ENCODE assay signal across 1 cellular context in the genomic region with DNA sequence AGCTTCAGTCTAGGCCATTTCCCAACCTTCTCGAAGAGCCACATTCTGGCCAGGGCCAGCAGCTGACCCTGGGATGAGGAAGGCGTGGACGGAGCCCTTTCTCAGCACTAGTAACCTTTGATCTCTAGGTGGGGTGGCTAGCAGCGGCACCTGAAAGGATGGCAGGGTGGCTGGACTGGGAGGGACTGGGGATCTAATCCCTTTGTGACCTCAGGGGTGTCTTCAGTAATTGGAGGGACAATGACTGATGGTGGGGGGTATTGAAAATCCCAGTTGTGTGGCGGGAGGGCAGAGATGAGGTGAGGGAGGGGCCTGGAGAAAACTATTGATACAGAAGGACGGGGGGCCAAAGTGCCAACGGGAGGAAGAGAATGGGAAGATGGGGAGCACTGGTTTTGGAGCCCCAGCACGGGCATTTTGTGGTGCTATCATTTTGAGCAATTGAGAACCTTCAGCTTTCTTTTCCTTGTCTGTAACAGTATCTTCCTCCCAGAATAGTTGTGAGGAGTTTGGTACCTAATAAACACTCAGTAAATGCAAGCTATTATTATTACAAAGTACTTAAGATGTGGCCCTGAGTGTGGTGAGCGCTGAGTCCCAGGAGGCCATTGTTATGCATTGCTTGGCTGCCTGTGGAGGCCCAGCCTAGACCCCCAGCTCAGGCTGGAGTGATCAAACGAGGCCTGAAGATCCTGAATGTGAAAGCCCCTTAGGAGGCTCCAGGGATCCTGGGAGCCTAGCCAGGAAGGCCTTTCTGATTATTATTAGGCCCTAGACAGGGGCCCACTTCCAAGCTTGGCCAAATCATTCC.
TF ChIP-seq lines count a peak whose summit lies in the region.

No MANE protein-coding gene starts in this region.

TF ChIP-seq in HepG2, 621 proteins besides CTCF, POLR2A, EP300 and RAD21 (continued from another document and continues in another):
- TF ChIP-seq AHDC1 (CRISPR knock-in tag; IDR thresholded peaks at IDR 0.05; ENCODE audit: borderline replicate concordance) (peak; percentile 39; the same call in 1 of the 2 replicates), NR2F1 (CRISPR knock-in tag; IDR thresholded peaks at IDR 0.05) (peak; percentile 44 to 55; a peak in 3 of 4 replicates), ARNT2 (CRISPR knock-in tag; IDR thresholded peaks at IDR 0.05; ENCODE audit: low read depth) (no peak), CREB3 (CRISPR knock-in tag; IDR thresholded peaks at IDR 0.05) (no peak), STAG1 (CRISPR knock-in tag; IDR thresholded peaks at IDR 0.05) (no peak), ZNF367 (CRISPR knock-in tag; IDR thresholded peaks at IDR 0.05; ENCODE audit: borderline replicate concordance) (no peak), ASH2L (IDR thresholded peaks at IDR 0.05; ENCODE audit: insufficient read length, low read depth, low read length) (no peak), IKZF1 (IDR thresholded peaks at IDR 0.05) (no peak), CREB1 (IDR thresholded peaks at IDR 0.05) (no peak), CREB1 (CRISPR knock-in tag; IDR thresholded peaks at IDR 0.05) (peak; percentile 43; the same call in 1 of the 2 replicates), ZNF607 (CRISPR knock-in tag; IDR thresholded peaks at IDR 0.05; ENCODE audit: borderline replicate concordance) (no peak), MTF1 (CRISPR knock-in tag; IDR thresholded peaks at IDR 0.05) (no peak), NFKB2 (CRISPR knock-in tag; IDR thresholded peaks at IDR 0.05; ENCODE audit: borderline replicate concordance) (no peak), HDAC1 (CRISPR knock-in tag; IDR thresholded peaks at IDR 0.05) (0 out of 2 replicates have a peak, but pooled peaks have one; percentile 24), AKNA (CRISPR knock-in tag; IDR thresholded peaks at IDR 0.05; ENCODE audit: borderline replicate concordance) (no peak), RAD51 (IDR thresholded peaks at IDR 0.05; ENCODE audit: borderline replicate concordance) (no peak), ZNF652 (CRISPR knock-in tag; IDR thresholded peaks at IDR 0.05; ENCODE audit: borderline replicate concordance, low read depth) (0 out of 2 replicates have a peak, but pooled peaks have one; percentile 19), TRIM24 (CRISPR knock-in tag; IDR thresholded peaks at IDR 0.05) (no peak), ZNF629 (CRISPR knock-in tag; conservative IDR thresholded peaks at IDR 0.05) (no peak; the same call in 1 of the 2 replicates), SYNCRIP (IDR thresholded peaks at IDR 0.05; ENCODE audit: insufficient read depth, low read depth, low read length) (no peak), MLX (CRISPR knock-in tag; IDR thresholded peaks at IDR 0.05) (no peak), KAT8 (CRISPR knock-in tag; IDR thresholded peaks at IDR 0.05) (no peak), NFIC (IDR thresholded peaks at IDR 0.05; ENCODE audit: low read length) (no peak), MTA1 (CRISPR knock-in tag; IDR thresholded peaks at IDR 0.05; ENCODE audit: borderline replicate concordance) (peak; percentile 37; the same call in 1 of the 2 replicates), PBX2 (CRISPR knock-in tag; IDR thresholded peaks at IDR 0.05) (no peak), KLF12 (CRISPR knock-in tag; IDR thresholded peaks at IDR 0.05; ENCODE audit: borderline replicate concordance) (no peak), ZBTB38 (CRISPR knock-in tag; IDR thresholded peaks at IDR 0.05) (no peak), ZNF160 (CRISPR knock-in tag; IDR thresholded peaks at IDR 0.05) (no peak), ZBTB3 (CRISPR knock-in tag; IDR thresholded peaks at IDR 0.05; ENCODE audit: borderline replicate concordance, low read depth) (no peak), STAT5B (CRISPR knock-in tag; IDR thresholded peaks at IDR 0.05) (no peak), SP5 (CRISPR knock-in tag; IDR thresholded peaks at IDR 0.05; ENCODE audit: borderline replicate concordance, low read depth) (peak; percentile 76), SRF (IDR thresholded peaks at IDR 0.05; ENCODE audit: low read depth, low read length) (no peak)
- TF ChIP-seq, protein P1, sequence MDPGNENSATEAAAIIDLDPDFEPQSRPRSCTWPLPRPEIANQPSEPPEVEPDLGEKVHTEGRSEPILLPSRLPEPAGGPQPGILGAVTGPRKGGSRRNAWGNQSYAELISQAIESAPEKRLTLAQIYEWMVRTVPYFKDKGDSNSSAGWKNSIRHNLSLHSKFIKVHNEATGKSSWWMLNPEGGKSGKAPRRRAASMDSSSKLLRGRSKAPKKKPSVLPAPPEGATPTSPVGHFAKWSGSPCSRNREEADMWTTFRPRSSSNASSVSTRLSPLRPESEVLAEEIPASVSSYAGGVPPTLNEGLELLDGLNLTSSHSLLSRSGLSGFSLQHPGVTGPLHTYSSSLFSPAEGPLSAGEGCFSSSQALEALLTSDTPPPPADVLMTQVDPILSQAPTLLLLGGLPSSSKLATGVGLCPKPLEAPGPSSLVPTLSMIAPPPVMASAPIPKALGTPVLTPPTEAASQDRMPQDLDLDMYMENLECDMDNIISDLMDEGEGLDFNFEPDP (CRISPR knock-in tag; conservative IDR thresholded peaks at IDR 0.05), result no peak
- TF ChIP-seq, protein P2, sequence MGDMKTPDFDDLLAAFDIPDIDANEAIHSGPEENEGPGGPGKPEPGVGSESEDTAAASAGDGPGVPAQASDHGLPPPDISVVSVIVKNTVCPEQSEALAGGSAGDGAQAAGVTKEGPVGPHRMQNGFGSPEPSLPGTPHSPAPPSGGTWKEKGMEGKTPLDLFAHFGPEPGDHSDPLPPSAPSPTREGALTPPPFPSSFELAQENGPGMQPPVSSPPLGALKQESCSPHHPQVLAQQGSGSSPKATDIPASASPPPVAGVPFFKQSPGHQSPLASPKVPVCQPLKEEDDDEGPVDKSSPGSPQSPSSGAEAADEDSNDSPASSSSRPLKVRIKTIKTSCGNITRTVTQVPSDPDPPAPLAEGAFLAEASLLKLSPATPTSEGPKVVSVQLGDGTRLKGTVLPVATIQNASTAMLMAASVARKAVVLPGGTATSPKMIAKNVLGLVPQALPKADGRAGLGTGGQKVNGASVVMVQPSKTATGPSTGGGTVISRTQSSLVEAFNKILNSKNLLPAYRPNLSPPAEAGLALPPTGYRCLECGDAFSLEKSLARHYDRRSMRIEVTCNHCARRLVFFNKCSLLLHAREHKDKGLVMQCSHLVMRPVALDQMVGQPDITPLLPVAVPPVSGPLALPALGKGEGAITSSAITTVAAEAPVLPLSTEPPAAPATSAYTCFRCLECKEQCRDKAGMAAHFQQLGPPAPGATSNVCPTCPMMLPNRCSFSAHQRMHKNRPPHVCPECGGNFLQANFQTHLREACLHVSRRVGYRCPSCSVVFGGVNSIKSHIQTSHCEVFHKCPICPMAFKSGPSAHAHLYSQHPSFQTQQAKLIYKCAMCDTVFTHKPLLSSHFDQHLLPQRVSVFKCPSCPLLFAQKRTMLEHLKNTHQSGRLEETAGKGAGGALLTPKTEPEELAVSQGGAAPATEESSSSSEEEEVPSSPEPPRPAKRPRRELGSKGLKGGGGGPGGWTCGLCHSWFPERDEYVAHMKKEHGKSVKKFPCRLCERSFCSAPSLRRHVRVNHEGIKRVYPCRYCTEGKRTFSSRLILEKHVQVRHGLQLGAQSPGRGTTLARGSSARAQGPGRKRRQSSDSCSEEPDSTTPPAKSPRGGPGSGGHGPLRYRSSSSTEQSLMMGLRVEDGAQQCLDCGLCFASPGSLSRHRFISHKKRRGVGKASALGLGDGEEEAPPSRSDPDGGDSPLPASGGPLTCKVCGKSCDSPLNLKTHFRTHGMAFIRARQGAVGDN (CRISPR knock-in tag; IDR thresholded peaks at IDR 0.05), result peak; percentile 78
- TF ChIP-seq, protein P3, sequence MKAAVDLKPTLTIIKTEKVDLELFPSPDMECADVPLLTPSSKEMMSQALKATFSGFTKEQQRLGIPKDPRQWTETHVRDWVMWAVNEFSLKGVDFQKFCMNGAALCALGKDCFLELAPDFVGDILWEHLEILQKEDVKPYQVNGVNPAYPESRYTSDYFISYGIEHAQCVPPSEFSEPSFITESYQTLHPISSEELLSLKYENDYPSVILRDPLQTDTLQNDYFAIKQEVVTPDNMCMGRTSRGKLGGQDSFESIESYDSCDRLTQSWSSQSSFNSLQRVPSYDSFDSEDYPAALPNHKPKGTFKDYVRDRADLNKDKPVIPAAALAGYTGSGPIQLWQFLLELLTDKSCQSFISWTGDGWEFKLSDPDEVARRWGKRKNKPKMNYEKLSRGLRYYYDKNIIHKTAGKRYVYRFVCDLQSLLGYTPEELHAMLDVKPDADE (CRISPR knock-in tag; IDR thresholded peaks at IDR 0.05), result no peak
